ENCODE assay signal across 18 cellular contexts in the genomic region with DNA sequence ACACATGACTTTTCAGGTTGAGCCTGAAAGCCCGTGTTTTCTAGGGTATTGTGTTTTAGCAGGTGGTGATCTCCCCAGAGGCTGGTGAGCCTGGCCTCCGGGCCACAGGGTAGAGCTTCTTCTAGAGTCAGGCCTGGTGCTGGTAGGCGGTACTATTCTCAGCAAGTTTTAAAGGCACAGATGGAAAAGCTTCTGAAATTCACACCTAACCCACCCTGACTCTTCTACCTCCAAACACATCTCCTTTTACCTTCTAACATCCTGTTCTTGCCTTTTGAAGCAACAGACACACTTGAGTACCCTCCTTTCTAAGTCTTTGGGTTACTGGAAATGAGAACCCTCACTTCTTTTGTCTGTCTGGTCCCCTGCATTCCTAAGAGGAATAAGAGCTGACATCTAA.
DNase-seq lines count a peak whose midpoint lies in the region; ATAC-seq lines count a peak whose summit lies in the region.
"Had no signal": no experiment of that assay in that cellular context is flagged by ENCODE, and none has a peak within 500 bp of the region (broad histone marks: within the 10 kb centered on the region; RNA-seq: fewer than 3 reads in every experiment).

No MANE protein-coding gene starts in this region.

- no peaks in the 10 kb centered on the region for H3K9me3 Mint-ChIP-seq in central memory CD8-positive, alpha-beta T cell
- no peaks in the 10 kb centered on the region for H3K9me3 Mint-ChIP-seq in naive thymus-derived CD8-positive, alpha-beta T cell
- H3K9me3 Mint-ChIP-seq: IgD-negative memory B cell had no signal

- POLR2A ChIA-PET in naive thymus-derived CD8-positive, alpha-beta T cell (lab: Charles Lee), result no interaction called here

- no peak for DNase-seq in central memory CD8-positive, alpha-beta T cell (ENCODE audit: low spot score in 2 of 2)
- no peak for DNase-seq in hypothalamus (lab: John Stamatoyannopoulos, UW)
- no peak for DNase-seq in T-helper 17 cell
- no peak for DNase-seq in naive thymus-derived CD8-positive, alpha-beta T cell
- DNase-seq in stimulated activated CD4-positive, alpha-beta T cell treated with anti-CD3 and anti-CD28 coated beads, Interleukin-4, amount 100 ng/mL, for 4 hours, result no peak
- DNase-seq: activated T-cell treated with anti-CD3 and anti-CD28 coated beads for 4 hours; effector CD8-positive, alpha-beta T cell; foreskin fibroblast; NCI-H1694; NCI-H748 treated with DMSO at 0.1 percent for 48 hours; Right ventricle myocardium superior had no signal

- no peaks in the 10 kb centered on the region for H3K4me1 Mint-ChIP-seq in central memory CD8-positive, alpha-beta T cell
- peaks cover 2% of the 10 kb centered on the region for H3K4me1 Mint-ChIP-seq in T-helper 17 cell
- H3K4me1 Mint-ChIP-seq in naive thymus-derived CD8-positive, alpha-beta T cell, result peaks cover 0 to 11% (median 0%) of the 10 kb centered on the region in 4 donors
- H3K4me1 Mint-ChIP-seq: CD14-positive monocyte had no signal

- H3K9me3 ChIP-seq in T-helper 17 cell (ENCODE audit: control insufficient read depth, low read length, poor library complexity, severe bottlenecking), result no peaks in the 10 kb centered on the region
- H3K9me3 ChIP-seq: ascending aorta, right atrium auricular region had no signal

- H3K4me3 Mint-ChIP-seq in central memory CD8-positive, alpha-beta T cell, result no peak overlapping the region
- H3K4me3 Mint-ChIP-seq in T-helper 17 cell, result no peak overlapping the region
- no peak overlapping the region for H3K4me3 Mint-ChIP-seq in naive thymus-derived CD8-positive, alpha-beta T cell
- H3K4me3 Mint-ChIP-seq: CD14-positive monocyte had no signal

- peaks cover 2% of the 10 kb centered on the region for H3K36me3 Mint-ChIP-seq in central memory CD8-positive, alpha-beta T cell (ENCODE audit: insufficient read depth)
- H3K36me3 Mint-ChIP-seq in T-helper 17 cell (ENCODE audit: low read depth), result peaks cover 2% of the 10 kb centered on the region
- H3K36me3 Mint-ChIP-seq in naive thymus-derived CD8-positive, alpha-beta T cell, result no peaks in the 10 kb centered on the region
- H3K36me3 Mint-ChIP-seq: CD14-positive monocyte had no signal

- peak; percentile 96 for ATAC-seq in GM18867 (IDR thresholded peaks at IDR 0.05; ENCODE audit: unreplicated experiment)
- ATAC-seq in GM21447 (IDR thresholded peaks at IDR 0.05; ENCODE audit: unreplicated experiment), result peak; percentile 79
- ATAC-seq in HG03103 (IDR thresholded peaks at IDR 0.05; ENCODE audit: low read depth, unreplicated experiment), result peak; percentile 53
- no peak for ATAC-seq in central memory CD8-positive, alpha-beta T cell (replicated peaks; ENCODE audit: extremely low read depth, poor library complexity, severe bottlenecking)
- ATAC-seq in T-helper 17 cell, result no peak
- ATAC-seq in naive thymus-derived CD8-positive, alpha-beta T cell, result no peak

- H3K27ac Mint-ChIP-seq in central memory CD8-positive, alpha-beta T cell (ENCODE audit: low read depth), result peak overlapping the region; percentile 8
- no peak overlapping the region for H3K27ac Mint-ChIP-seq in T-helper 17 cell
- no peak overlapping the region for H3K27ac Mint-ChIP-seq in naive thymus-derived CD8-positive, alpha-beta T cell
- H3K27ac Mint-ChIP-seq: CD14-positive monocyte had no signal

- no peaks in the 10 kb centered on the region for H3K27me3 Mint-ChIP-seq in central memory CD8-positive, alpha-beta T cell
- peaks cover 15% of the 10 kb centered on the region for H3K27me3 Mint-ChIP-seq in T-helper 17 cell
- peaks cover 0 to 4% (median 0%) of the 10 kb centered on the region in 5 donors for H3K27me3 Mint-ChIP-seq in naive thymus-derived CD8-positive, alpha-beta T cell
- H3K27me3 Mint-ChIP-seq: IgD-negative memory B cell had no signal

Comparison
In these comparisons a context has a peak if more than half of its experiments do, and no peak if none do; other contexts are left out.
1. ATAC-seq: peak in GM18867 (single experiment), GM21447 (single experiment) and HG03103 (single experiment); none in central memory CD8-positive, alpha-beta T cell (single experiment), T-helper 17 cell (single experiment) and naive thymus-derived CD8-positive, alpha-beta T cell (0 of 2).